In the genomic region with DNA sequence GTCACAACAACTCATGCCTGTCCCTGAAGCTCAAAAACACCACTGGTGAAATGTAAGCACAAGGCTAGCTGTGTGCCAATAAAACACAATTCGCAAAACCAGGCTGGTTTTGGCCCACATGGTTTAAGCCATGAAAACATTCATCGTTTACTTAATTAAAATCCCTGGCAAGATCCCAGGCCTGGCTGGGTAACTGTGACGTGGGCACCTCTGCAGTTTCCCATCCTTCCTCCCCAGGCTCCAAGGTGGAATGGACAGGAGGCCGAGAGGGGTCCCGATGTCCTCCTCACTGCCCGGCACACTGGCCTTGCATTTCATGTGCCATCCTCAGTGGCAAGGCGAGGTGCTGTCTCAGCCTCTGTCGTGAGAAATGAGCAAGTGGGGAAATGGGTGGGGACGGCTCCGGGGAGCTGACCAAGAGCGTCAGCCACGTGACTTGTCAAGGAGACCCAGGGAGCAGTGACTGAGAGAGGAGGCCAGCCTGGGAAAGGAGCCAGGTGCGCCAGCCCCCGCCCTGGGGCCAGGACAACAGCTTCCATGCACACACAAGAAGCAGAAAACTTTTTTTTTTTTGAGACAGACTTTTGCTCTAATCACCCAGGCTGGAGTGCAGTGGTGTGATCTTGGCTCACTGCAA, we compare ENCODE assay signal across 8 cellular contexts.
A peak's percentile ranks its signal among the peaks of the same experiment; 100 is the strongest.
DNase-seq lines count a peak whose midpoint lies in the region; ATAC-seq, FAIRE-seq and TF ChIP-seq lines count a peak whose summit lies in the region.

No MANE protein-coding gene starts in this region.

- POLR2A ChIA-PET in A549 (lab: Yijun Ruan, JAX): interaction anchor here (0.6 kb wide), 1 partner anchor 270 kb away, joined by 4 read pairs; no protein-coding TSS in a partner anchor

- no peak for FAIRE-seq in A549 (lab: Jason Lieb, UNC)

- TF ChIP-seq EP300 in A549 (IDR thresholded peaks at IDR 0.05): no peak

- WGBS in A549 (ENCODE audit: missing lambda C conversion rate): 33% methylated on average over 14 of the region's 14 CpGs

- no peak for TF ChIP-seq RAD21 in A549 (conservative IDR thresholded peaks at IDR 0.05 in 1 of 2, IDR thresholded peaks at IDR 0.05 in 1 of 2)

- TF ChIP-seq CTCF in A549 (IDR thresholded peaks at IDR 0.05): no peak

- CTCF ChIA-PET in A549 (lab: Yijun Ruan, JAX): interaction anchor here (1.5 to 2.7 kb wide), 2 partner anchors 42 to 110 kb away, joined by 3 to 10 read pairs; no protein-coding TSS in a partner anchor

- no peak for TF ChIP-seq POLR2A in A549 (IDR thresholded peaks at IDR 0.05; ENCODE audit: low read length)

- H3K4me1 ChIP-seq in A549: peaks cover 40% of the 10 kb centered on the region

- H3K27ac ChIP-seq in A549 (peak overlapping the region; percentile 51 to 74), cingulate gyrus (ENCODE audit: low read depth, low read length) (peak overlapping the region; percentile 32)

- DNase-seq in A549 (ENCODE audit: low read depth in 1 of 2, low spot score in 1 of 2): peak in 1 of 2 experiments; percentile 47
- peak; percentile 31 for DNase-seq in HT1080 (ENCODE audit: low read depth)
- DNase-seq in medulla oblongata (ENCODE audit: extremely low spot score): peak; percentile 74
- DNase-seq in NCI-H1694 (lab: John Stamatoyannopoulos, UW): no peak
- DNase-seq in activated gamma-delta T cell (lab: John Stamatoyannopoulos, UW): no peak
- no peak for DNase-seq in activated CD8-positive, alpha-beta memory T cell treated with anti-CD3 and anti-CD28 coated beads, Interleukin-2, amount 50 U/mL, for 4 hours
- no peak for DNase-seq in effector CD4-positive, alpha-beta T cell

- ATAC-seq in A549: peak in 1 of 2 experiments; percentile 31; a peak in 3 of 6 replicates

- peak overlapping the region; percentile 60 for H3K4me2 ChIP-seq in A549

- no peaks in the 10 kb centered on the region for H3K9me3 ChIP-seq in A549

- H3K4me3 ChIP-seq in A549: no peak overlapping the region

TF ChIP-seq in A549, 52 proteins besides CTCF, POLR2A, EP300 and RAD21:
- TF ChIP-seq TP53 (CRISPR knock-in tag; IDR thresholded peaks at IDR 0.05) (no peak), POLR2AphosphoS2 (conservative IDR thresholded peaks at IDR 0.05; ENCODE audit: low read length) (no peak), MAFK (IDR thresholded peaks at IDR 0.05; ENCODE audit: partially characterized antibody) (no peak), ZFP36 (IDR thresholded peaks at IDR 0.05; ENCODE audit: borderline replicate concordance, partially characterized antibody) (no peak), CHD4 (IDR thresholded peaks at IDR 0.05; ENCODE audit: borderline replicate concordance) (no peak), NPAS2 (CRISPR knock-in tag; IDR thresholded peaks at IDR 0.05; ENCODE audit: borderline replicate concordance) (no peak), BHLHE40 (IDR thresholded peaks at IDR 0.05; ENCODE audit: low read depth, low read length) (no peak), ZNF302 (CRISPR knock-in tag; IDR thresholded peaks at IDR 0.05) (no peak), GATA3 (IDR thresholded peaks at IDR 0.05; ENCODE audit: borderline replicate concordance) (no peak), RFX5 (IDR thresholded peaks at IDR 0.05) (no peak)
- TF ChIP-seq, protein P1, sequence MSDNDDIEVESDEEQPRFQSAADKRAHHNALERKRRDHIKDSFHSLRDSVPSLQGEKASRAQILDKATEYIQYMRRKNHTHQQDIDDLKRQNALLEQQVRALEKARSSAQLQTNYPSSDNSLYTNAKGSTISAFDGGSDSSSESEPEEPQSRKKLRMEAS (IDR thresholded peaks at IDR 0.05): 0 out of 2 replicates have a peak, but pooled peaks have one; percentile 22
- TF ChIP-seq, protein P2, sequence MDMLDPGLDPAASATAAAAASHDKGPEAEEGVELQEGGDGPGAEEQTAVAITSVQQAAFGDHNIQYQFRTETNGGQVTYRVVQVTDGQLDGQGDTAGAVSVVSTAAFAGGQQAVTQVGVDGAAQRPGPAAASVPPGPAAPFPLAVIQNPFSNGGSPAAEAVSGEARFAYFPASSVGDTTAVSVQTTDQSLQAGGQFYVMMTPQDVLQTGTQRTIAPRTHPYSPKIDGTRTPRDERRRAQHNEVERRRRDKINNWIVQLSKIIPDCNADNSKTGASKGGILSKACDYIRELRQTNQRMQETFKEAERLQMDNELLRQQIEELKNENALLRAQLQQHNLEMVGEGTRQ (IDR thresholded peaks at IDR 0.05): peak; percentile 59

Comparison
In these comparisons a context has a peak if more than half of its experiments do, and no peak if none do; other contexts are left out.
1. DNase-seq: peak in HT1080 (single experiment) and medulla oblongata (single experiment); none in NCI-H1694 (single experiment), activated gamma-delta T cell (single experiment), activated CD8-positive, alpha-beta memory T cell treated with anti-CD3 and anti-CD28 coated beads, Interleukin-2, amount 50 U/mL, for 4 hours (single experiment) and effector CD4-positive, alpha-beta T cell (single experiment).